ENCODE assay signal across 20 cellular contexts in genomic region chr7:1914743-1915142, GRCh38.
DNase-seq lines count a peak whose midpoint lies in the region; ATAC-seq, FAIRE-seq and TF ChIP-seq lines count a peak whose summit lies in the region.
"Had no signal": no experiment of that assay in that cellular context is flagged by ENCODE, and none has a peak within 500 bp of the region (broad histone marks: within the 10 kb centered on the region; RNA-seq: fewer than 3 reads in every experiment).

No MANE protein-coding gene starts in this region.

- H3K36me3 ChIP-seq in spleen (peaks cover 0 to 60% (median 0%) of the 10 kb centered on the region in 6 donors), GM23248 (ENCODE audit: low read depth) (no peaks in the 10 kb centered on the region)

- no peaks in the 10 kb centered on the region for H3K9me2 ChIP-seq in GM23248 (ENCODE audit: insufficient read depth)

- peaks cover 3 to 93% (median 38%) of the 10 kb centered on the region in 6 donors for H3K4me1 ChIP-seq in spleen
- H3K4me1 ChIP-seq in GM23248 (ENCODE audit: insufficient read depth), result peaks cover 11% of the 10 kb centered on the region; the same call in 1 of the 2 replicates
- H3K4me1 ChIP-seq: A549 had no signal

- no peak overlapping the region for H3K9ac ChIP-seq in GM23248

- FAIRE-seq in D721Med (lab: Jason Lieb, UNC), result no peak
- FAIRE-seq: A549, G401.6, GM12892, GM18507, H54 had no signal

- ATAC-seq in Right ventricle myocardium superior (ENCODE audit: poor library complexity), result no peak
- ATAC-seq in CD4-positive, alpha-beta T cell (ENCODE audit: poor library complexity), result no peak
- ATAC-seq: A549, GM23338 had no signal

- H3K9me3 ChIP-seq in CD4-positive, alpha-beta T cell (ENCODE audit: control insufficient read depth, low read length), result no peaks in the 10 kb centered on the region
- no peaks in the 10 kb centered on the region for H3K9me3 ChIP-seq in spleen
- H3K9me3 ChIP-seq in GM23248 (ENCODE audit: low read depth), result no peaks in the 10 kb centered on the region
- H3K9me3 ChIP-seq: A549 had no signal

- H3K4me3 ChIP-seq in spleen (no peak overlapping the region), GM23248 (no peak overlapping the region)
- H3K4me3 ChIP-seq: A549, GM23338 had no signal

- in situ Hi-C loops in GM23248 (cut with MboI), result no loop called here

- TF ChIP-seq CTCF in CD4-positive, alpha-beta T cell (IDR thresholded peaks at IDR 0.05), result no peak
- TF ChIP-seq CTCF in spleen (IDR thresholded peaks at IDR 0.05 in 8 of 11, conservative IDR thresholded peaks at IDR 0.05 in 3 of 11), result no peak
- TF ChIP-seq CTCF in D721Med (IDR thresholded peaks at IDR 0.05; ENCODE audit: insufficient read depth, missing control alignments), result no peak

- peak overlapping the region; percentile 80 for H3K27ac Mint-ChIP-seq in CD4-positive, alpha-beta T cell
- peak overlapping the region; percentile 86 for H3K27ac Mint-ChIP-seq in dendritic cell treated with granulocyte-macrophage colony-stimulating factor and Interleukin-4, amounts not matched to agents 40 ng/mL and 50 ng/mL, for 4 days
- H3K27ac Mint-ChIP-seq: CD8-positive, alpha-beta memory T cell; GM23338; HFFc6 had no signal

- no peak overlapping the region for H3K27ac ChIP-seq in CD4-positive, alpha-beta T cell (ENCODE audit: low read depth, low read length)
- H3K27ac ChIP-seq in spleen (no peak overlapping the region), GM23248 (no peak overlapping the region)
- H3K27ac ChIP-seq: 22Rv1, A549 had no signal

- H3K9me3 Mint-ChIP-seq in CD4-positive, alpha-beta T cell, result no peaks in the 10 kb centered on the region
- no peaks in the 10 kb centered on the region for H3K9me3 Mint-ChIP-seq in dendritic cell treated with granulocyte-macrophage colony-stimulating factor and Interleukin-4, amounts not matched to agents 40 ng/mL and 50 ng/mL, for 4 days
- H3K9me3 Mint-ChIP-seq: CD8-positive, alpha-beta memory T cell; GM23338; HFFc6 had no signal

- H3K79me2 ChIP-seq in GM23248 (ENCODE audit: insufficient read depth), result no peaks in the 10 kb centered on the region

- intact Hi-C loops in Right ventricle myocardium superior (cut with DNase I), result no loop called here
- intact Hi-C loops in cardiac septum (cut with DNase I), result no loop called here
- intact Hi-C loops in CD4-positive, alpha-beta T cell (cut with DNase I, micrococcal nuclease), result no loop called here
- intact Hi-C loops in dendritic cell treated with granulocyte-macrophage colony-stimulating factor and Interleukin-4, amounts not matched to agents 40 ng/mL and 50 ng/mL, for 4 days (cut with micrococcal nuclease), result loop anchor here (10.0 kb wide), 1 partner anchor 110 kb away; no protein-coding TSS in a partner anchor
- intact Hi-C loops in spleen (cut with DNase I; ENCODE audit: low total_unique reads), result no loop called here

- DNase-seq in Right ventricle myocardium superior (peak; percentile 44), cardiac septum (ENCODE audit: low spot score) (no peak), spleen (peak; percentile 64), GM23248 (no peak), D721Med (ENCODE audit: insufficient read length, low spot score) (no peak), SW 1271 (lab: John Stamatoyannopoulos, UW) (no peak)
- DNase-seq in CD4-positive, alpha-beta T cell, result no peak
- DNase-seq: AML-193; CD8-positive, alpha-beta memory T cell; COR-L47; HCEC 1CT; HFFc6 had no signal

- POLR2A ChIA-PET in CD4-positive, alpha-beta T cell (lab: Charles Lee), result no interaction called here

- no peaks in the 10 kb centered on the region for H3K27me3 ChIP-seq in CD4-positive, alpha-beta T cell (ENCODE audit: control insufficient read depth, insufficient read depth, low read length)
- H3K27me3 ChIP-seq in spleen (replicated peaks in 1 of 7), result no peaks in the 10 kb centered on the region
- no peaks in the 10 kb centered on the region for H3K27me3 ChIP-seq in GM23248 (replicated peaks; ENCODE audit: insufficient read depth)

- peaks cover 33% of the 10 kb centered on the region for H3K4me1 Mint-ChIP-seq in CD4-positive, alpha-beta T cell (ENCODE audit: low read depth)
- H3K4me1 Mint-ChIP-seq in dendritic cell treated with granulocyte-macrophage colony-stimulating factor and Interleukin-4, amounts not matched to agents 40 ng/mL and 50 ng/mL, for 4 days (ENCODE audit: low read depth), result peaks cover 62% of the 10 kb centered on the region

- H2AFZ ChIP-seq in GM23248, result no peak overlapping the region
- H2AFZ ChIP-seq: GM23338 had no signal

- peak overlapping the region; percentile 54 for H3K4me3 Mint-ChIP-seq in CD4-positive, alpha-beta T cell
- H3K4me3 Mint-ChIP-seq in dendritic cell treated with granulocyte-macrophage colony-stimulating factor and Interleukin-4, amounts not matched to agents 40 ng/mL and 50 ng/mL, for 4 days, result no peak overlapping the region
- H3K4me3 Mint-ChIP-seq: CD8-positive, alpha-beta memory T cell; GM23338; HFFc6 had no signal

- CTCF ChIA-PET in CD4-positive, alpha-beta T cell (lab: Charles Lee), result no interaction called here

- H3K4me2 ChIP-seq in GM23248 (ENCODE audit: unreplicated experiment), result no peak overlapping the region
- H3K4me2 ChIP-seq: A549, GM23338 had no signal

- no peak for TF ChIP-seq POLR2A in spleen (IDR thresholded peaks at IDR 0.05)

- H3K36me3 Mint-ChIP-seq in CD4-positive, alpha-beta T cell (ENCODE audit: low read depth), result peaks cover 68% of the 10 kb centered on the region
- peaks cover 73% of the 10 kb centered on the region for H3K36me3 Mint-ChIP-seq in dendritic cell treated with granulocyte-macrophage colony-stimulating factor and Interleukin-4, amounts not matched to agents 40 ng/mL and 50 ng/mL, for 4 days (ENCODE audit: low read depth)

- H3K27me3 Mint-ChIP-seq in CD4-positive, alpha-beta T cell, result no peaks in the 10 kb centered on the region
- H3K27me3 Mint-ChIP-seq in dendritic cell treated with granulocyte-macrophage colony-stimulating factor and Interleukin-4, amounts not matched to agents 40 ng/mL and 50 ng/mL, for 4 days, result no peaks in the 10 kb centered on the region
- H3K27me3 Mint-ChIP-seq: CD8-positive, alpha-beta memory T cell had no signal

- no peaks in the 10 kb centered on the region for H3F3A ChIP-seq in GM23248 (ENCODE audit: insufficient read depth)

- 85 to 95% (median 92%) methylated on average over 9 of the region's 9 CpGs for WGBS in spleen, 5 donors
- WGBS in GM23248 (ENCODE audit: low coverage in 1 of 2, low lambda C conversion rate in 2 of 2, missing lambda C conversion rate in 2 of 2), 2 experiments, result 92 to 93% methylated on average over 9 of the region's 9 CpGs

- no peaks in the 10 kb centered on the region for H4K20me1 ChIP-seq in GM23248 (ENCODE audit: insufficient read depth)

Comparison
In these comparisons a context has a peak if more than half of its experiments do, and no peak if none do; other contexts are left out.
1. DNase-seq: peak in Right ventricle myocardium superior (single experiment) and spleen (single experiment); none in cardiac septum (single experiment), CD4-positive, alpha-beta T cell (0 of 10), GM23248 (single experiment), D721Med (single experiment) and SW 1271 (0 of 2).